36 cellular contexts compared by ENCODE assay signal in the genomic region with DNA sequence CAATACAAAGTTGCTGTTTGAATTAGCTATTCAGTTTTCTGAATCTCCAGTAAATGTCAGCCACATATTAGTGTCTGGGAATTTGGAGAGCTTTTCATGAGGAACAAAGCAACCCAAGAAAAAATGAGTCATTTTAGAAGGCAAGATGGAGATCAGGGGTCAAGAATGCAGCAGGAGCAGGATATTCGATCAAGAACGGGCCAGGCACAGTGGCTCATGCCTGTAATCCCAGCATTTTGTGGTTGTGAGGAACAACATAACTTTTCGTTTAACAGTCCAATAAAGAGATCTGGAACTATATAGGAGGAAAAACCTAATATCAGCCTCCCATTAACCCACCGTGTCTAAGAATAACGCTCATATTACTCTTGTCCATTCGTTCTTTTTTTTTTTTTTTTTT.
A peak's percentile ranks its signal among the peaks of the same experiment; 100 is the strongest.
DNase-seq lines count a peak whose midpoint lies in the region; ATAC-seq and TF ChIP-seq lines count a peak whose summit lies in the region.
"Had no signal": no experiment of that assay in that cellular context is flagged by ENCODE, and none has a peak within 500 bp of the region (broad histone marks: within the 10 kb centered on the region; RNA-seq: fewer than 3 reads in every experiment).

No MANE protein-coding gene starts in this region.

- no peaks in the 10 kb centered on the region for H3K4me1 Mint-ChIP-seq in neural progenitor cell
- H3K4me1 Mint-ChIP-seq: activated CD4-positive, alpha-beta T cell treated with anti-CD3 and anti-CD28 coated beads, Interleukin-2, amount 10 ng/mL, durations not matched to agents 24 days and 14 days; activated CD8-positive, alpha-beta memory T cell treated with anti-CD3 and anti-CD28 coated beads, Interleukin-2, amount 10 ng/mL, durations not matched to agents 7 days and 5 days; memory B cell had no signal

- H3K36me3 Mint-ChIP-seq in neural progenitor cell, result no peaks in the 10 kb centered on the region
- H3K36me3 Mint-ChIP-seq: activated CD8-positive, alpha-beta memory T cell treated with anti-CD3 and anti-CD28 coated beads, Interleukin-2, amount 10 ng/mL, durations not matched to agents 7 days and 5 days; memory B cell had no signal

- no peaks in the 10 kb centered on the region for H3K9me3 ChIP-seq in neural progenitor cell (ENCODE audit: low read depth)
- H3K9me3 ChIP-seq: adrenal gland, BLaER1, gastrocnemius medialis, HAP-1, neutrophil, right lobe of liver, testis had no signal

- H3K27ac Mint-ChIP-seq in neural progenitor cell, result no peak overlapping the region
- H3K27ac Mint-ChIP-seq: activated CD4-positive, alpha-beta T cell treated with anti-CD3 and anti-CD28 coated beads, Interleukin-2, amount 10 ng/mL, durations not matched to agents 24 days and 14 days; activated CD8-positive, alpha-beta memory T cell treated with anti-CD3 and anti-CD28 coated beads, Interleukin-2, amount 10 ng/mL, durations not matched to agents 7 days and 5 days; activated T-cell treated with anti-CD3 and anti-CD28 coated beads, Interleukin-2, amount 50 U/mL, for 72 hours; memory B cell had no signal

- H3K4me1 ChIP-seq in neural progenitor cell, result no peaks in the 10 kb centered on the region
- H3K4me1 ChIP-seq: adrenal gland, BLaER1, breast epithelium, HAP-1, right lobe of liver, testis had no signal

- H3K4me3 ChIP-seq in AG10803 (ENCODE audit: low read length) (no peak overlapping the region), choroid plexus epithelial cell (ENCODE audit: low read depth, low read length) (no peak overlapping the region), neural progenitor cell (no peak overlapping the region)
- H3K4me3 ChIP-seq: adrenal gland, BLaER1, breast epithelium, gastrocnemius medialis, HAP-1, PC-9, right lobe of liver, testis had no signal

- H3K27ac ChIP-seq in neural progenitor cell, result no peak overlapping the region
- H3K27ac ChIP-seq: adrenal gland, BLaER1, breast epithelium, gastrocnemius medialis, neutrophil, PC-9, right lobe of liver, testis had no signal

- H3K79me2 ChIP-seq in neural progenitor cell (ENCODE audit: low read depth), result no peaks in the 10 kb centered on the region

- H3K36me3 ChIP-seq in neural progenitor cell, result no peaks in the 10 kb centered on the region
- H3K36me3 ChIP-seq: adrenal gland, BLaER1, breast epithelium, gastrocnemius medialis, HAP-1, neutrophil, right lobe of liver had no signal

- H3K27me3 Mint-ChIP-seq in neural progenitor cell (ENCODE audit: insufficient read depth, low read depth), result no peaks in the 10 kb centered on the region
- H3K27me3 Mint-ChIP-seq: activated CD4-positive, alpha-beta T cell treated with anti-CD3 and anti-CD28 coated beads, Interleukin-2, amount 10 ng/mL, durations not matched to agents 24 days and 14 days; activated CD8-positive, alpha-beta memory T cell treated with anti-CD3 and anti-CD28 coated beads, Interleukin-2, amount 10 ng/mL, durations not matched to agents 7 days and 5 days; memory B cell had no signal

- no peak overlapping the region for H3K4me2 ChIP-seq in neural progenitor cell
- H3K4me2 ChIP-seq: BLaER1, PC-9 had no signal

- no peaks in the 10 kb centered on the region for H3K27me3 ChIP-seq in neural progenitor cell
- H3K27me3 ChIP-seq: adrenal gland, BLaER1, breast epithelium, gastrocnemius medialis, neutrophil, right lobe of liver, testis had no signal

- TF ChIP-seq CTCF in AG10803 (conservative IDR thresholded peaks at IDR 0.05; ENCODE audit: low read length) (no peak), choroid plexus epithelial cell (conservative IDR thresholded peaks at IDR 0.05; ENCODE audit: low read depth, low read length) (no peak), neural progenitor cell (IDR thresholded peaks at IDR 0.05) (no peak)

- H2AFZ ChIP-seq in neural progenitor cell (replicated peaks), result peak overlapping the region; percentile 63
- H2AFZ ChIP-seq: PC-9 had no signal

- no peak overlapping the region for H3K4me3 Mint-ChIP-seq in neural progenitor cell
- H3K4me3 Mint-ChIP-seq: activated CD4-positive, alpha-beta T cell treated with anti-CD3 and anti-CD28 coated beads, Interleukin-2, amount 10 ng/mL, durations not matched to agents 24 days and 14 days; activated CD8-positive, alpha-beta memory T cell treated with anti-CD3 and anti-CD28 coated beads, Interleukin-2, amount 10 ng/mL, durations not matched to agents 7 days and 5 days; activated T-cell treated with anti-CD3 and anti-CD28 coated beads, Interleukin-2, amount 50 U/mL, for 72 hours; memory B cell had no signal

- peak; percentile 9 for DNase-seq in AG10803 (ENCODE audit: low read depth)
- peak; percentile 8 for DNase-seq in HT1080 (ENCODE audit: low read depth)
- peak; percentile 4 for DNase-seq in choroid plexus epithelial cell (ENCODE audit: low read depth)
- DNase-seq in neural progenitor cell (ENCODE audit: low spot score), result no peak
- no peak for DNase-seq in NCI-H2196 (lab: John Stamatoyannopoulos, UW; ENCODE audit: unreplicated experiment)
- DNase-seq in ecto neural progenitor cell (ENCODE audit: low spot score), result no peak
- no peak for DNase-seq in KG1 (lab: John Stamatoyannopoulos, UW)
- DNase-seq: activated CD4-positive, alpha-beta T cell treated with anti-CD3 and anti-CD28 coated beads, Interleukin-2, amount 10 ng/mL, durations not matched to agents 24 days and 14 days; activated CD8-positive, alpha-beta memory T cell treated with anti-CD3 and anti-CD28 coated beads, Interleukin-2, amount 10 ng/mL, durations not matched to agents 7 days and 5 days; activated naive CD4-positive, alpha-beta T cell treated with Interleukin-2 at 50 U/mL for 16 hours; activated T-cell treated with anti-CD3 and anti-CD28 coated beads, Interleukin-2, amount 50 U/mL, for 72 hours; adrenal gland; effector memory CD4-positive, alpha-beta T cell; erythroblast; gastrocnemius medialis; GDM1; hypothalamus; Kasumi-1; NCI-H1092; NCI-H187; NCI-H2171 treated with DMSO at 0.1 percent for 48 hours; NCI-H524 treated with DMSO at 0.1 percent for 48 hours; NK-92 treated with Interleukin-12 subunit alpha and Interleukin-12 subunit beta, amount 100 ng/mL, for 24 hours; right lobe of liver; Right ventricle myocardium superior; stimulated activated naive CD4-positive, alpha-beta T cell treated with Interleukin-2 at 50 U/mL for 16 hours; T-helper 9 cell; testis had no signal

- no peaks in the 10 kb centered on the region for H3F3A ChIP-seq in neural progenitor cell (ENCODE audit: low read depth)

- no peak for ATAC-seq in HG02840 (IDR thresholded peaks at IDR 0.05; ENCODE audit: low FRiP score, unreplicated experiment)
- ATAC-seq: activated CD8-positive, alpha-beta memory T cell treated with anti-CD3 and anti-CD28 coated beads, Interleukin-2, amount 10 ng/mL, durations not matched to agents 7 days and 5 days; activated T-cell treated with anti-CD3 and anti-CD28 coated beads, Interleukin-2, amount 50 U/mL, for 72 hours; gastrocnemius medialis; left lobe of liver; right lobe of liver had no signal

- no peak overlapping the region for H3K9ac ChIP-seq in neural progenitor cell
- H3K9ac ChIP-seq: BLaER1 had no signal

- H4K20me1 ChIP-seq in neural progenitor cell (ENCODE audit: low read depth), result no peaks in the 10 kb centered on the region
- H4K20me1 ChIP-seq: BLaER1 had no signal

- H3K9me3 Mint-ChIP-seq in neural progenitor cell, result no peaks in the 10 kb centered on the region
- H3K9me3 Mint-ChIP-seq: memory B cell had no signal

Comparison
In these comparisons a context has a peak if more than half of its experiments do, and no peak if none do; other contexts are left out.
1. DNase-seq: peak in AG10803 (single experiment), HT1080 (single experiment) and choroid plexus epithelial cell (single experiment); none in neural progenitor cell (single experiment), NCI-H2196 (single experiment), ecto neural progenitor cell (single experiment) and KG1 (single experiment).